14 cellular contexts compared by ENCODE assay signal in genomic region chr17:11506635-11507034, GRCh38.
DNase-seq lines count a peak whose midpoint lies in the region; ATAC-seq and TF ChIP-seq lines count a peak whose summit lies in the region.
"Had no signal": no experiment of that assay in that cellular context is flagged by ENCODE, and none has a peak within 500 bp of the region (broad histone marks: within the 10 kb centered on the region; RNA-seq: fewer than 3 reads in every experiment).

No MANE protein-coding gene starts in this region.

- no peak overlapping the region for H4K8ac ChIP-seq in mesendoderm (ENCODE audit: low read depth, low read length)

- no peak overlapping the region for H3K4ac ChIP-seq in mesendoderm (ENCODE audit: low read depth, low read length)

- H3K9me3 ChIP-seq in MM.1S (replicated peaks; ENCODE audit: insufficient read depth, low read length) = no peaks in the 10 kb centered on the region
- H3K9me3 ChIP-seq: gastroesophageal sphincter had no signal

- no peak overlapping the region for H3K27ac Mint-ChIP-seq in GM23338

- no peak overlapping the region for H3K23ac ChIP-seq in mesendoderm (ENCODE audit: low read length)

- H3K27me3 Mint-ChIP-seq in GM23338 (ENCODE audit: insufficient read depth, low read depth, poor library complexity) = peaks cover 1% of the 10 kb centered on the region

- no peaks in the 10 kb centered on the region for H4K20me1 ChIP-seq in GM23338 (replicated peaks; ENCODE audit: insufficient read depth)
- no peaks in the 10 kb centered on the region for H4K20me1 ChIP-seq in MM.1S (ENCODE audit: insufficient read depth, low read length)

- H3K4me3 ChIP-seq in GM23338 (no peak overlapping the region), MM.1S (ENCODE audit: low read length) (no peak overlapping the region), mesendoderm (ENCODE audit: low read length) (no peak overlapping the region)
- H3K4me3 ChIP-seq: dorsolateral prefrontal cortex, gastroesophageal sphincter had no signal

- H3K4me1 ChIP-seq in GM23338 (ENCODE audit: insufficient read depth) (no peaks in the 10 kb centered on the region), MM.1S (ENCODE audit: low read length) (no peaks in the 10 kb centered on the region), mesendoderm (ENCODE audit: control insufficient read depth, low read depth, low read length) (no peaks in the 10 kb centered on the region)
- H3K4me1 ChIP-seq: gastroesophageal sphincter had no signal

- no peak overlapping the region for H4K5ac ChIP-seq in mesendoderm (ENCODE audit: low read length)

- peaks cover 44% of the 10 kb centered on the region for H3K36me3 Mint-ChIP-seq in GM23338 (ENCODE audit: low read depth)
- H3K36me3 Mint-ChIP-seq: CD8-positive, alpha-beta T cell had no signal

- ATAC-seq in GM23338 = no peak
- ATAC-seq: CD8-positive, alpha-beta T cell; gastroesophageal sphincter had no signal

- no peaks in the 10 kb centered on the region for H3K4me1 Mint-ChIP-seq in GM23338

- H3K9ac ChIP-seq in MM.1S (ENCODE audit: low read length) (no peak overlapping the region), mesendoderm (ENCODE audit: low read length) (no peak overlapping the region)

- H3K27me3 ChIP-seq in GM23338 (ENCODE audit: insufficient read depth) (no peaks in the 10 kb centered on the region), MM.1S (replicated peaks; ENCODE audit: insufficient read depth, low read length) (no peaks in the 10 kb centered on the region), mesendoderm (ENCODE audit: insufficient read depth, low read length, poor library complexity) (no peaks in the 10 kb centered on the region)
- H3K27me3 ChIP-seq: gastroesophageal sphincter had no signal

- H3K27ac ChIP-seq in GM23338 (ENCODE audit: low read depth) = no peak overlapping the region
- H3K27ac ChIP-seq in MM.1S (ENCODE audit: low read length) = no peak overlapping the region
- no peak overlapping the region for H3K27ac ChIP-seq in mesendoderm (ENCODE audit: low read depth, low read length)
- H3K27ac ChIP-seq: dorsolateral prefrontal cortex, gastroesophageal sphincter had no signal

- WGBS in mesendoderm (ENCODE audit: extremely low coverage, insufficient coverage, low lambda C conversion rate) = no CpG with 5 or more reads among the region's 4 CpGs

- peaks cover 97% of the 10 kb centered on the region for H3K9me3 Mint-ChIP-seq in GM23338

- H2AK5ac ChIP-seq in mesendoderm (ENCODE audit: low read length) = no peak overlapping the region

- H3K79me2 ChIP-seq in GM23338 (replicated peaks; ENCODE audit: insufficient read depth) (no peaks in the 10 kb centered on the region), MM.1S (ENCODE audit: low read length) (no peaks in the 10 kb centered on the region), mesendoderm (ENCODE audit: control insufficient read depth, insufficient read depth, low read length) (no peaks in the 10 kb centered on the region)

- no peak overlapping the region for H2BK15ac ChIP-seq in mesendoderm (replicated peaks; ENCODE audit: low read depth)

- no peak overlapping the region for H3K4me3 Mint-ChIP-seq in GM23338
- H3K4me3 Mint-ChIP-seq: CD8-positive, alpha-beta T cell had no signal

- no peaks in the 10 kb centered on the region for H3K79me1 ChIP-seq in mesendoderm (ENCODE audit: low read length)

- H3K56ac ChIP-seq in mesendoderm (ENCODE audit: low read length) = no peak overlapping the region

- no peak overlapping the region for H3K18ac ChIP-seq in mesendoderm (ENCODE audit: low read length)

- TF ChIP-seq CTCF in GM23338 (conservative IDR thresholded peaks at IDR 0.05; ENCODE audit: low read depth in 2 of 2) (no peak), MM.1S (IDR thresholded peaks at IDR 0.05; ENCODE audit: low read length) (no peak)

- H2AFZ ChIP-seq in GM23338 (no peak overlapping the region), MM.1S (ENCODE audit: low read length) (no peak overlapping the region)

- H3F3A ChIP-seq in GM23338 (replicated peaks; ENCODE audit: low read depth) (no peaks in the 10 kb centered on the region), MM.1S (ENCODE audit: insufficient read depth, low read length) (no peaks in the 10 kb centered on the region)

- no peak overlapping the region for H3K4me2 ChIP-seq in GM23338
- no peak overlapping the region for H3K4me2 ChIP-seq in MM.1S (ENCODE audit: low read depth, low read length)
- no peak overlapping the region for H3K4me2 ChIP-seq in mesendoderm (ENCODE audit: low read length)

- H3K9me2 ChIP-seq in GM23338 (ENCODE audit: insufficient read depth) = no peaks in the 10 kb centered on the region
- H3K9me2 ChIP-seq in MM.1S (replicated peaks; ENCODE audit: insufficient read depth, low read length) = no peaks in the 10 kb centered on the region

- H2BK5ac ChIP-seq in mesendoderm (ENCODE audit: low read length) = no peak overlapping the region

- H2BK120ac ChIP-seq in mesendoderm (ENCODE audit: low read depth, low read length) = no peak overlapping the region

- H3K36me3 ChIP-seq in GM23338 (ENCODE audit: insufficient read depth) (no peaks in the 10 kb centered on the region), MM.1S (replicated peaks; ENCODE audit: insufficient read depth, low read length) (no peaks in the 10 kb centered on the region), mesendoderm (ENCODE audit: control insufficient read depth, insufficient read depth, low read length) (no peaks in the 10 kb centered on the region)
- H3K36me3 ChIP-seq: gastroesophageal sphincter had no signal

- DNase-seq in GM23338 (ENCODE audit: low spot score) (peak; percentile 1), MM.1S (peak; percentile 27), astrocyte of the hippocampus (ENCODE audit: low read depth, low spot score) (peak; percentile 53), mesendoderm (peak; percentile 84), AML-193 (lab: John Stamatoyannopoulos, UW) (no peak), cerebellar cortex (ENCODE audit: low spot score) (no peak), GM19238 (ENCODE audit: insufficient read length, low spot score) (no peak)
- DNase-seq in activated T-cell treated with anti-CD3 and anti-CD28 coated beads, Interleukin-2, amount 50 U/mL, for 1 hour = no peak
- DNase-seq: CD8-positive, alpha-beta T cell; dorsolateral prefrontal cortex; NCI-H524; stimulated activated naive CD4-positive, alpha-beta T cell treated with Interleukin-2 at 50 U/mL for 16 hours; T-helper 1 cell had no signal

TF ChIP-seq in GM23338, 12 proteins besides CTCF, POLR2A, EP300 and RAD21:
- TF ChIP-seq REST (IDR thresholded peaks at IDR 0.05; ENCODE audit: unreplicated experiment) (peak; percentile 31), NANOG (IDR thresholded peaks at IDR 0.05; ENCODE audit: borderline replicate concordance) (no peak)

Comparison
In these comparisons a context has a peak if more than half of its experiments do, and no peak if none do; other contexts are left out.
1. DNase-seq: peak in GM23338 (single experiment), MM.1S (single experiment), astrocyte of the hippocampus (single experiment) and mesendoderm (single experiment); none in AML-193 (0 of 2), cerebellar cortex (single experiment), activated T-cell treated with anti-CD3 and anti-CD28 coated beads, Interleukin-2, amount 50 U/mL, for 1 hour (single experiment) and GM19238 (single experiment).